ENCODE assay signal across 8 cellular contexts in the genomic region with DNA sequence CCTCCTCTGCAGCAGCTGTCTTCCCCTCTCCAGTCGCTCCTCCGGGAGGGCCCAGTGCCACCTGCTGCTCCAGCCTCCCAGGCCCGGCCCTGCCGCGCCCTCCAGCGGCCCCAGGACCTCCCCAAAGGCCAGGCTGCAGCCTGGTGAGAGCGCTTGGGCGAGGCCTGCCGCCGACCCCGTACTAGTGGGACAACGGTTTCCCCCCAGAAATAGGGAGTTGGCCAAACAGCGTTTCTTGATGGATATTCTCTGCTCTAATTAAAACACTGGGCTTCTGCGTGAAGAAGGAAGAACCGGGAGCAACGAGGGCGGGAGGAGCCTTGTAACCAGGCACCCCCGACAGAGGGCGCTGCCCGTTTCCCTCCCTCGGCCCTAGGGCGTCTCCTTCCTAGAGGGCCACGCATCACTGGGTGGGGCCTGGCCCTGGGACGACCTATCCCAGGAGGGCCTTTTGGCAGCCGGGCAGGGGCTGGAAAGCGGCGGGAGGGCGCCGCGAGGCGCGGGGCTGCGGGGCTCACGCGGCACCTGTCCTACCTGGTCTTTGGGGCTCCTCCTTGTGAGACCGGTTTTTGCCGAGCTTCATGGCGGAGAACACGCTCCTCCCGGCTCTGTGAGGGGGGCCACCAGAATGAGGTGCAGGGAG. TPM values are rescaled to one million over a fixed set of nuclear protein-coding genes. Genes with fewer than 3 reads are reported as not detected.
A peak's percentile ranks its signal among the peaks of the same experiment; 100 is the strongest.
DNase-seq lines count a peak whose midpoint lies in the region; ATAC-seq and TF ChIP-seq lines count a peak whose summit lies in the region.

No MANE protein-coding gene starts in this region.

- H3K9me3 Mint-ChIP-seq in central memory CD8-positive, alpha-beta T cell: no peaks in the 10 kb centered on the region

- no peak overlapping the region for H3K27ac Mint-ChIP-seq in central memory CD8-positive, alpha-beta T cell (ENCODE audit: low read depth)

- no peaks in the 10 kb centered on the region for H3K36me3 ChIP-seq in kidney epithelial cell (ENCODE audit: control insufficient read depth, insufficient read depth, low read length)

- peak; percentile 81 for DNase-seq in COR-L47 (lab: John Stamatoyannopoulos, UW)
- DNase-seq in HFF-Myc (ENCODE audit: extremely low read depth, low read depth): peak; percentile 24
- peak; percentile 97 for DNase-seq in NCI-H2171 treated with DMSO at 0.1 percent for 48 hours (lab: John Stamatoyannopoulos, UW)
- DNase-seq in activated CD4-positive, CD25-positive, alpha-beta regulatory T cell treated with anti-CD3 and anti-CD28 coated beads, Interleukin-2, amount 50 U/mL, for 16 hours (ENCODE audit: low read depth, low spot score): peak; percentile 61
- peak; percentile 55 to 64 for DNase-seq in central memory CD8-positive, alpha-beta T cell (ENCODE audit: low spot score in 2 of 2)
- DNase-seq in kidney epithelial cell (ENCODE audit: low read depth): peak; percentile 21
- DNase-seq in stimulated activated CD4-positive, alpha-beta T cell treated with anti-CD3 and anti-CD28 coated beads, Interleukin-15, amount 100 ng/mL, for 48 hours (ENCODE audit: low read depth in 2 of 2): peak; percentile 76 to 85

- peaks cover 9% of the 10 kb centered on the region for H3K4me1 Mint-ChIP-seq in central memory CD8-positive, alpha-beta T cell

- H3K4me3 ChIP-seq in HFF-Myc (replicated peaks; ENCODE audit: low read depth, low read length) (peak overlapping the region; percentile 30), kidney epithelial cell (ENCODE audit: low read depth, low read length) (peak overlapping the region; percentile 39)

- TF ChIP-seq CTCF in HFF-Myc (IDR thresholded peaks at IDR 0.05; ENCODE audit: low read depth, low read length, missing control alignments) (peak; percentile 95), kidney epithelial cell (IDR thresholded peaks at IDR 0.05; ENCODE audit: insufficient read depth, low read length, poor library complexity, severe bottlenecking) (peak; percentile 95)

- H3K27me3 ChIP-seq in kidney epithelial cell (ENCODE audit: control insufficient read depth, insufficient read depth, low read length): peaks cover 8% of the 10 kb centered on the region

- H3K27me3 Mint-ChIP-seq in central memory CD8-positive, alpha-beta T cell: peaks cover 10% of the 10 kb centered on the region

- peak; percentile 96 for ATAC-seq in central memory CD8-positive, alpha-beta T cell (replicated peaks; ENCODE audit: extremely low read depth, poor library complexity, severe bottlenecking)
- no peak for ATAC-seq in HG02852 (IDR thresholded peaks at IDR 0.05; ENCODE audit: unreplicated experiment)

- H3K36me3 Mint-ChIP-seq in central memory CD8-positive, alpha-beta T cell (ENCODE audit: insufficient read depth): no peaks in the 10 kb centered on the region

- peak overlapping the region; percentile 65 for H3K4me3 Mint-ChIP-seq in central memory CD8-positive, alpha-beta T cell

RNA-seq across cellular contexts. Expression of gene OTOF, which starts 25.4 kb away (rescaled TPM):
- total RNA-seq in kidney epithelial cell: not detected in 2 replicates

Comparison
In these comparisons a context has a peak if more than half of its experiments do, and no peak if none do; other contexts are left out.
1. DNase-seq: peak in every context shown above with its lines; median percentile 97 in NCI-H2171 treated with DMSO at 0.1 percent for 48 hours; 81 in COR-L47; 80 in stimulated activated CD4-positive, alpha-beta T cell treated with anti-CD3 and anti-CD28 coated beads, Interleukin-15, amount 100 ng/mL, for 48 hours; 61 in activated CD4-positive, CD25-positive, alpha-beta regulatory T cell treated with anti-CD3 and anti-CD28 coated beads, Interleukin-2, amount 50 U/mL, for 16 hours; 60 in central memory CD8-positive, alpha-beta T cell; 24 in HFF-Myc; 21 in kidney epithelial cell.